Comparison of ENCODE assay signal across 1 cellular context in genomic region chr16:78278047-78278446, GRCh38.
TF ChIP-seq lines count a peak whose summit lies in the region.

No MANE protein-coding gene starts in this region.

TF ChIP-seq in H1, 55 proteins besides CTCF, POLR2A, EP300 and RAD21 (continued from another document):
- TF ChIP-seq, protein P1, sequence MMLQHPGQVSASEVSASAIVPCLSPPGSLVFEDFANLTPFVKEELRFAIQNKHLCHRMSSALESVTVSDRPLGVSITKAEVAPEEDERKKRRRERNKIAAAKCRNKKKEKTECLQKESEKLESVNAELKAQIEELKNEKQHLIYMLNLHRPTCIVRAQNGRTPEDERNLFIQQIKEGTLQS (IDR thresholded peaks at IDR 0.05; ENCODE audit: insufficient read depth, low read depth, low read length): no peak
- TF ChIP-seq POLR2AphosphoS5 (IDR thresholded peaks at IDR 0.05; ENCODE audit: low read depth, low read length) (no peak), KDM4A (IDR thresholded peaks at IDR 0.05; ENCODE audit: low read depth, low read length, severe bottlenecking) (no peak), KDM1A (IDR thresholded peaks at IDR 0.05; ENCODE audit: borderline replicate concordance, low read length) (no peak)
